2 cellular contexts compared by ENCODE assay signal in genomic region chr7:48274662-48275061, GRCh38.
A peak's percentile ranks its signal among the peaks of the same experiment; 100 is the strongest.
TF ChIP-seq lines count a peak whose summit lies in the region.

No MANE protein-coding gene starts in this region.

TF ChIP-seq in endothelial cell of umbilical vein, 7 proteins besides CTCF, POLR2A, EP300 and RAD21 (continued from another document):
- TF ChIP-seq FOS (IDR thresholded peaks at IDR 0.05; ENCODE audit: borderline replicate concordance, insufficient read depth, low read length), result peak; percentile 49

TF ChIP-seq in SK-N-SH treated with all-trans-retinoic acid at 6 μM for 48 hours, 23 proteins besides CTCF, POLR2A, EP300 and RAD21 (continued from another document):
- TF ChIP-seq, protein P1, sequence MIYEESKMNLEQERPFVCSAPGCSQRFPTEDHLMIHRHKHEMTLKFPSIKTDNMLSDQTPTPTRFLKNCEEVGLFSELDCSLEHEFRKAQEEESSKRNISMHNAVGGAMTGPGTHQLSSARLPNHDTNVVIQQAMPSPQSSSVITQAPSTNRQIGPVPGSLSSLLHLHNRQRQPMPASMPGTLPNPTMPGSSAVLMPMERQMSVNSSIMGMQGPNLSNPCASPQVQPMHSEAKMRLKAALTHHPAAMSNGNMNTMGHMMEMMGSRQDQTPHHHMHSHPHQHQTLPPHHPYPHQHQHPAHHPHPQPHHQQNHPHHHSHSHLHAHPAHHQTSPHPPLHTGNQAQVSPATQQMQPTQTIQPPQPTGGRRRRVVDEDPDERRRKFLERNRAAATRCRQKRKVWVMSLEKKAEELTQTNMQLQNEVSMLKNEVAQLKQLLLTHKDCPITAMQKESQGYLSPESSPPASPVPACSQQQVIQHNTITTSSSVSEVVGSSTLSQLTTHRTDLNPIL (CRISPR knock-in tag; IDR thresholded peaks at IDR 0.05; ENCODE audit: low read depth), result no peak
- TF ChIP-seq TSHZ2 (CRISPR knock-in tag; IDR thresholded peaks at IDR 0.05) (no peak), ZNF8 (CRISPR knock-in tag; IDR thresholded peaks at IDR 0.05) (no peak), ISL1 (CRISPR knock-in tag; IDR thresholded peaks at IDR 0.05) (no peak), ZFP3 (CRISPR knock-in tag; IDR thresholded peaks at IDR 0.05) (no peak), BACH2 (CRISPR knock-in tag; IDR thresholded peaks at IDR 0.05; ENCODE audit: borderline replicate concordance) (no peak), ESRRG (CRISPR knock-in tag; IDR thresholded peaks at IDR 0.05) (no peak), ZC3H10 (CRISPR knock-in tag; IDR thresholded peaks at IDR 0.05) (no peak), GLIS3 (CRISPR knock-in tag; IDR thresholded peaks at IDR 0.05) (no peak), ARNTL (CRISPR knock-in tag; IDR thresholded peaks at IDR 0.05; ENCODE audit: borderline replicate concordance, low read depth) (no peak), OSR1 (CRISPR knock-in tag; IDR thresholded peaks at IDR 0.05) (no peak), ZNF565 (CRISPR knock-in tag; conservative IDR thresholded peaks at IDR 0.05; ENCODE audit: low read depth) (no peak)
- TF ChIP-seq, protein P2, sequence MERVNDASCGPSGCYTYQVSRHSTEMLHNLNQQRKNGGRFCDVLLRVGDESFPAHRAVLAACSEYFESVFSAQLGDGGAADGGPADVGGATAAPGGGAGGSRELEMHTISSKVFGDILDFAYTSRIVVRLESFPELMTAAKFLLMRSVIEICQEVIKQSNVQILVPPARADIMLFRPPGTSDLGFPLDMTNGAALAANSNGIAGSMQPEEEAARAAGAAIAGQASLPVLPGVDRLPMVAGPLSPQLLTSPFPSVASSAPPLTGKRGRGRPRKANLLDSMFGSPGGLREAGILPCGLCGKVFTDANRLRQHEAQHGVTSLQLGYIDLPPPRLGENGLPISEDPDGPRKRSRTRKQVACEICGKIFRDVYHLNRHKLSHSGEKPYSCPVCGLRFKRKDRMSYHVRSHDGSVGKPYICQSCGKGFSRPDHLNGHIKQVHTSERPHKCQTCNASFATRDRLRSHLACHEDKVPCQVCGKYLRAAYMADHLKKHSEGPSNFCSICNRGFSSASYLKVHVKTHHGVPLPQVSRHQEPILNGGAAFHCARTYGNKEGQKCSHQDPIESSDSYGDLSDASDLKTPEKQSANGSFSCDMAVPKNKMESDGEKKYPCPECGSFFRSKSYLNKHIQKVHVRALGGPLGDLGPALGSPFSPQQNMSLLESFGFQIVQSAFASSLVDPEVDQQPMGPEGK (CRISPR knock-in tag; IDR thresholded peaks at IDR 0.05; ENCODE audit: borderline replicate concordance), result no peak
- TF ChIP-seq, protein P3, sequence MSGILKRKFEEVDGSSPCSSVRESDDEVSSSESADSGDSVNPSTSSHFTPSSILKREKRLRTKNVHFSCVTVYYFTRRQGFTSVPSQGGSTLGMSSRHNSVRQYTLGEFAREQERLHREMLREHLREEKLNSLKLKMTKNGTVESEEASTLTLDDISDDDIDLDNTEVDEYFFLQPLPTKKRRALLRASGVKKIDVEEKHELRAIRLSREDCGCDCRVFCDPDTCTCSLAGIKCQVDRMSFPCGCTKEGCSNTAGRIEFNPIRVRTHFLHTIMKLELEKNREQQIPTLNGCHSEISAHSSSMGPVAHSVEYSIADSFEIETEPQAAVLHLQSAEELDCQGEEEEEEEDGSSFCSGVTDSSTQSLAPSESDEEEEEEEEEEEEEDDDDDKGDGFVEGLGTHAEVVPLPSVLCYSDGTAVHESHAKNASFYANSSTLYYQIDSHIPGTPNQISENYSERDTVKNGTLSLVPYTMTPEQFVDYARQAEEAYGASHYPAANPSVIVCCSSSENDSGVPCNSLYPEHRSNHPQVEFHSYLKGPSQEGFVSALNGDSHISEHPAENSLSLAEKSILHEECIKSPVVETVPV (CRISPR knock-in tag; IDR thresholded peaks at IDR 0.05), result no peak
TF ChIP-seq in SK-N-SH treated with all-trans-retinoic acid at 6 μM for 48 hours: peak in this region for 0.
